ENCODE assay signal across 16 cellular contexts in genomic region chr7:4718071-4718470, GRCh38.
"Had no signal": no experiment of that assay in that cellular context is flagged by ENCODE, and none has a peak within 500 bp of the region (broad histone marks: within the 10 kb centered on the region; RNA-seq: fewer than 3 reads in every experiment).

No MANE protein-coding gene starts in this region.

- H3K4me3 Mint-ChIP-seq: activated T-cell treated with anti-CD3 and anti-CD28 coated beads, Interleukin-2, amount 50 U/mL, for 4 hours; natural killer cell; stimulated activated memory B cell treated with anti-CD40 and anti-IgM and Interleukin-4, amounts not matched to agents 10 μg/mL and 1 μg/mL and 100 μg/mL, for 72 hours; T-helper 1 cell treated with Interleukin-12 subunit alpha and Interleukin-12 subunit beta and Interleukin-4 antibody, amounts not matched to agents 30 μg/mL and 1 μg/mL, for 36 hours; WTC11 had no signal

- H3K9me3 ChIP-seq: body of pancreas, heart left ventricle, upper lobe of right lung had no signal

- H3K36me3 Mint-ChIP-seq: natural killer cell had no signal

- H3K27ac Mint-ChIP-seq: T-helper 1 cell treated with Interleukin-12 subunit alpha and Interleukin-12 subunit beta and Interleukin-4 antibody, amounts not matched to agents 30 μg/mL and 1 μg/mL, for 36 hours; WTC11 had no signal

- H3K9me3 Mint-ChIP-seq: activated T-cell treated with anti-CD3 and anti-CD28 coated beads, Interleukin-2, amount 50 U/mL, for 4 hours; natural killer cell; stimulated activated memory B cell treated with anti-CD40 and anti-IgM and Interleukin-4, amounts not matched to agents 10 μg/mL and 1 μg/mL and 100 μg/mL, for 72 hours; T-helper 1 cell treated with Interleukin-12 subunit alpha and Interleukin-12 subunit beta and Interleukin-4 antibody, amounts not matched to agents 30 μg/mL and 1 μg/mL, for 36 hours had no signal

- H3K27ac ChIP-seq: body of pancreas, heart left ventricle, upper lobe of right lung had no signal

- H3K27me3 ChIP-seq: body of pancreas, heart left ventricle, upper lobe of right lung had no signal

- DNase-seq: activated naive CD4-positive, alpha-beta T cell treated with Interleukin-2 at 50 U/mL for 16 hours; activated T-cell treated with anti-CD3 and anti-CD28 coated beads, Interleukin-2, amount 50 U/mL, for 4 hours; body of pancreas; heart left ventricle; left ventricle myocardium superior; mammary epithelial cell; midbrain; natural killer cell; occipital lobe; small intestine; stimulated activated CD4-positive, alpha-beta T cell treated with anti-CD3 and anti-CD28 coated beads, Interleukin-2, amount 100 ng/mL, for 24 hours; T1000; upper lobe of right lung had no signal

- H3K4me3 ChIP-seq: body of pancreas, heart left ventricle, upper lobe of right lung had no signal

- H3K27me3 Mint-ChIP-seq: stimulated activated memory B cell treated with anti-CD40 and anti-IgM and Interleukin-4, amounts not matched to agents 10 μg/mL and 1 μg/mL and 100 μg/mL, for 72 hours had no signal
